1 cellular context compared by ENCODE assay signal in genomic region chr3:150528359-150528797, GRCh38.
TF ChIP-seq lines count a peak whose summit lies in the region.

No MANE protein-coding gene starts in this region.

TF ChIP-seq in GM23338, 12 proteins besides CTCF, POLR2A, EP300 and RAD21 (continued from another document):
- TF ChIP-seq ZNF462 (CRISPR knock-in tag; IDR thresholded peaks at IDR 0.05) (no peak), EZH2phosphoT487 (IDR thresholded peaks at IDR 0.05; ENCODE audit: unreplicated experiment) (no peak), STAT1 (IDR thresholded peaks at IDR 0.05; ENCODE audit: unreplicated experiment) (no peak), NANOG (IDR thresholded peaks at IDR 0.05; ENCODE audit: borderline replicate concordance) (no peak)
